ENCODE assay signal across 15 cellular contexts in the genomic region with DNA sequence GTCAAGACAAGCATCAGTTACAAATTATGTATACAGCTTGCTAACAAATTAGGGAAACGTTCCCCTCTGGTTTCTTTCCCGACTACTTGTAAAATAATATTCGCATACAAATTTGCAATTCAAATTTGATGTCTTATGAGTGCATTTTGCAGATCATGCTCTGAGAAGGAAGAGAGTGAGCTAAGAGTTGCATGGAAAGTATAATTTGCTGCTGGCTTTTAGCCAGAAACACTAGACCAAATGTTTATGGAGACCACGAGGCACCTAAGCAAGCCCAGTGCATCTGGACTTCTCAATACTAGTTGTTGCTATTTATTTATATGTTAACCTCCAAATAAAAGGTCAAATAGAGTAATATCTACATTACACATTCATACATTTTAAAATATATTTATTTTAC.
DNase-seq lines count a peak whose midpoint lies in the region.
"Had no signal": no experiment of that assay in that cellular context is flagged by ENCODE, and none has a peak within 500 bp of the region (broad histone marks: within the 10 kb centered on the region; RNA-seq: fewer than 3 reads in every experiment).

No MANE protein-coding gene starts in this region.

- peaks cover 2% of the 10 kb centered on the region for H3K4me1 Mint-ChIP-seq in activated CD4-positive, alpha-beta T cell treated with anti-CD3 and anti-CD28 coated beads, Interleukin-2, amount 10 ng/mL, durations not matched to agents 24 days and 14 days

- no peaks in the 10 kb centered on the region for H3K9me3 Mint-ChIP-seq in activated CD4-positive, alpha-beta T cell treated with anti-CD3 and anti-CD28 coated beads, Interleukin-2, amount 10 ng/mL, durations not matched to agents 24 days and 14 days
- H3K9me3 Mint-ChIP-seq: CD4-positive, alpha-beta T cell; H9 had no signal

- intact Hi-C loops in activated CD4-positive, alpha-beta T cell treated with anti-CD3 and anti-CD28 coated beads, Interleukin-2, amount 10 ng/mL, durations not matched to agents 24 days and 14 days (cut with micrococcal nuclease) = no loop called here

- H3K4me3 Mint-ChIP-seq in activated CD4-positive, alpha-beta T cell treated with anti-CD3 and anti-CD28 coated beads, Interleukin-2, amount 10 ng/mL, durations not matched to agents 24 days and 14 days = no peak overlapping the region
- H3K4me3 Mint-ChIP-seq: B cell; CD4-positive, alpha-beta T cell; H9 had no signal

- no peaks in the 10 kb centered on the region for H3K27me3 Mint-ChIP-seq in activated CD4-positive, alpha-beta T cell treated with anti-CD3 and anti-CD28 coated beads, Interleukin-2, amount 10 ng/mL, durations not matched to agents 24 days and 14 days
- H3K27me3 Mint-ChIP-seq: B cell; CD4-positive, alpha-beta T cell had no signal

- H3K36me3 Mint-ChIP-seq in activated CD4-positive, alpha-beta T cell treated with anti-CD3 and anti-CD28 coated beads, Interleukin-2, amount 10 ng/mL, durations not matched to agents 24 days and 14 days (ENCODE audit: low read depth) = no peaks in the 10 kb centered on the region

- H3K27ac Mint-ChIP-seq in activated CD4-positive, alpha-beta T cell treated with anti-CD3 and anti-CD28 coated beads, Interleukin-2, amount 10 ng/mL, durations not matched to agents 24 days and 14 days = no peak overlapping the region
- H3K27ac Mint-ChIP-seq: B cell; CD4-positive, alpha-beta T cell had no signal

- DNase-seq in NCI-H510A treated with DMSO at 0.1 percent for 48 hours (lab: John Stamatoyannopoulos, UW) = peak; percentile 35
- no peak for DNase-seq in NCI-H510A (lab: John Stamatoyannopoulos, UW)
- DNase-seq in NCI-H1105 treated with DMSO at 0.1 percent for 48 hours (lab: John Stamatoyannopoulos, UW) = peak; percentile 47
- DNase-seq in NCI-H524 treated with DMSO at 0.1 percent for 48 hours (lab: John Stamatoyannopoulos, UW) = peak; percentile 31
- DNase-seq in activated CD4-positive, alpha-beta T cell treated with anti-CD3 and anti-CD28 coated beads, Interleukin-2, amount 10 ng/mL, durations not matched to agents 24 days and 14 days = no peak
- no peak for DNase-seq in HCEC 1CT
- no peak for DNase-seq in hypothalamus (lab: John Stamatoyannopoulos, UW)
- DNase-seq in foreskin melanocyte = no peak
- DNase-seq: CD4-positive, alpha-beta T cell; H9; Karpas-422; NCI-H2029; Peyer's patch; Right ventricle myocardium superior had no signal

Comparison
In these comparisons a context has a peak if more than half of its experiments do, and no peak if none do; other contexts are left out.
1. DNase-seq: peak in NCI-H510A treated with DMSO at 0.1 percent for 48 hours (single experiment), NCI-H1105 treated with DMSO at 0.1 percent for 48 hours (single experiment) and NCI-H524 treated with DMSO at 0.1 percent for 48 hours (single experiment); none in NCI-H510A (single experiment), activated CD4-positive, alpha-beta T cell treated with anti-CD3 and anti-CD28 coated beads, Interleukin-2, amount 10 ng/mL, durations not matched to agents 24 days and 14 days (single experiment), HCEC 1CT (single experiment), hypothalamus (0 of 51) and foreskin melanocyte (single experiment).